ENCODE assay signal across 24 cellular contexts in the genomic region with DNA sequence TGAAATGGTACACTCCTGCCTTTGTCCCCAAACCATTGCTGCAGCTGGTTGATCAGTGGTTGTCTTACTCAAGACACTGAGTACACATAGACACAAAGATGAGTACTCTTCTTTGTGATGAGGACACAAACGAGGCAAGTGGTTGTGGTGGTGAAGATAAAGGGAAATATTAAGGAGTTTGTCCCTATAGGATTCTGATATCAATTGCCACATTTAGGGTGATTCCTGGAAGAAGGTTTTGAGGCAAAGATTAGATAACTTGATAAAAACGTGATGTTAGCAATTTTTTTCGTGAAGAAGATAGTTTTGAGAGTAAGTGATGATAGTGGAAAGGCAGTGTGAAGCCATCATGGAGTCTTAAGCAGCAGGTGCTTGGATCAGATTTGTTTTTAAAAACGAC.
"Had no signal": no experiment of that assay in that cellular context is flagged by ENCODE, and none has a peak within 500 bp of the region (broad histone marks: within the 10 kb centered on the region; RNA-seq: fewer than 3 reads in every experiment).

No MANE protein-coding gene starts in this region.

- H3K27ac ChIP-seq: colonic mucosa, left ventricle myocardium inferior, lower lobe of right lung, ovary, right atrium auricular region, sigmoid colon, skin epidermis, stomach, thoracic aorta, transverse colon had no signal

- H3K36me3 Mint-ChIP-seq: natural killer cell had no signal

- FAIRE-seq: endothelial cell of umbilical vein, frontal cortex had no signal

- H3K9me3 ChIP-seq: colonic mucosa, lower lobe of right lung, ovary, stomach, thoracic aorta, transverse colon had no signal

- H3K9me3 Mint-ChIP-seq: natural killer cell, neural crest cell had no signal

- ATAC-seq: left cardiac atrium, lower lobe of right lung, natural killer cell had no signal

- H3K4me3 Mint-ChIP-seq: memory B cell, mesothelial cell of epicardium, natural killer cell, neural crest cell had no signal

- H3K27ac Mint-ChIP-seq: mesothelial cell of epicardium, natural killer cell had no signal

- H3K27me3 Mint-ChIP-seq: memory B cell had no signal

- DNase-seq: colonic mucosa; dermis blood vessel endothelial cell; kidney; left cardiac atrium; left ventricle myocardium inferior; lower lobe of right lung; natural killer cell; nucleus accumbens; ovary; sigmoid colon; stimulated activated CD4-positive, alpha-beta T cell treated with anti-CD3 and anti-CD28 coated beads, Interleukin-2, amount 100 ng/mL, for 24 hours; stimulated activated CD4-positive, alpha-beta T cell treated with anti-CD3 and anti-CD28 coated beads, Interleukin-4, amount 100 ng/mL, for 4 hours; stimulated activated naive CD4-positive, alpha-beta T cell; stomach; substantia nigra; transverse colon had no signal

- H3K27me3 ChIP-seq: colonic mucosa, ovary, right atrium auricular region, sigmoid colon, stomach, transverse colon had no signal

- H3K36me3 ChIP-seq: colonic mucosa, left ventricle myocardium inferior, lower lobe of right lung, ovary, right atrium auricular region, sigmoid colon, stomach, thoracic aorta, transverse colon had no signal

- H3K4me1 Mint-ChIP-seq: mesothelial cell of epicardium had no signal

- H3K4me1 ChIP-seq: colonic mucosa, left ventricle myocardium inferior, right atrium auricular region had no signal

- H3K4me3 ChIP-seq: colonic mucosa, left ventricle myocardium inferior, lower lobe of right lung, ovary, right atrium auricular region, sigmoid colon, skin epidermis, stomach, thoracic aorta, transverse colon had no signal
